Comparison of ENCODE assay signal across 19 cellular contexts in the genomic region with DNA sequence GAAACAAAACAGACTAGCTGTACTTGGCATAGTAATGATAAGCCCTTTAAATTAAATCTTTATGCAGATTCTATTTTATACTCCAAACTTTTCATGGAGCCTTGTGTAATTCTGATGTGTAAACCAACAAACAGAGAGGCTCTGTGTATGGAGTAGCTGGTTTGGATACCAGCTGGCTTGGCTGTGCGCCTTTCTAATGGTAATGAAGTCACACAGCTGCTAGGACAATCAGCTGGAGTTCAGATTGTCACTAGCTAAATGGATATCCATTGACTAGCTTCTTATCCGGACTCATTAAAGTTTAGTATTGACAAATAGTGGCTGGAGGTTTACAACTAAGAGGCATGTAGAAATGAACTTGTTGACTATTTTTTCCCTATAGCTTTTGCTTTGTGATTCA.
DNase-seq lines count a peak whose midpoint lies in the region; TF ChIP-seq lines count a peak whose summit lies in the region.
"Had no signal": no experiment of that assay in that cellular context is flagged by ENCODE, and none has a peak within 500 bp of the region (broad histone marks: within the 10 kb centered on the region; RNA-seq: fewer than 3 reads in every experiment).

No MANE protein-coding gene starts in this region.

- H3K23ac ChIP-seq in H9 (ENCODE audit: insufficient read length, low read depth, low read length) (no peak overlapping the region), neuronal stem cell (ENCODE audit: low read depth, low read length, poor library complexity) (no peak overlapping the region)

- H3K79me2 ChIP-seq in H9 (ENCODE audit: insufficient read depth, low read length), result no peaks in the 10 kb centered on the region

- H3K79me1 ChIP-seq in H9 (ENCODE audit: insufficient read depth, low read depth, low read length, poor library complexity, severe bottlenecking) (no peaks in the 10 kb centered on the region), neuronal stem cell (ENCODE audit: low read depth, low read length) (no peaks in the 10 kb centered on the region)

- no peaks in the 10 kb centered on the region for H4K20me1 ChIP-seq in H9 (ENCODE audit: control insufficient read depth, insufficient read depth, insufficient read length)
- H4K20me1 ChIP-seq: BLaER1 had no signal

- H3K27ac ChIP-seq in H9 (ENCODE audit: insufficient read length, low read depth, low read length) (no peak overlapping the region), neuronal stem cell (replicated peaks; ENCODE audit: low read length) (no peak overlapping the region)
- H3K27ac ChIP-seq: BLaER1, psoas muscle, spleen, tibial artery had no signal

- H2BK15ac ChIP-seq in H9 (ENCODE audit: low read depth, low read length) (no peak overlapping the region), neuronal stem cell (ENCODE audit: low read length) (no peak overlapping the region)

- no peaks in the 10 kb centered on the region for H3K27me3 Mint-ChIP-seq in H9 (ENCODE audit: low read depth)
- H3K27me3 Mint-ChIP-seq: activated CD4-positive, alpha-beta T cell treated with anti-CD3 and anti-CD28 coated beads, Interleukin-2, amount 10 ng/mL, durations not matched to agents 7 days and 5 days; effector memory CD8-positive, alpha-beta T cell had no signal

- no peaks in the 10 kb centered on the region for H3K36me3 ChIP-seq in neuronal stem cell (replicated peaks in 1 of 2; ENCODE audit: control insufficient read depth in 2 of 2, insufficient read depth in 2 of 2, low read length in 2 of 2)
- H3K36me3 ChIP-seq: BLaER1, spleen, tibial artery had no signal

- H3K14ac ChIP-seq in H9 (ENCODE audit: insufficient read depth, low read length), result no peak overlapping the region
- no peak overlapping the region for H3K14ac ChIP-seq in neuronal stem cell (ENCODE audit: low read length)

- H4K8ac ChIP-seq in H9 (replicated peaks; ENCODE audit: insufficient read length, low read depth, low read length) (no peak overlapping the region), neuronal stem cell (ENCODE audit: low read depth, low read length) (no peak overlapping the region)

- no peak overlapping the region for H3K4ac ChIP-seq in H9 (ENCODE audit: low read depth, low read length)
- H3K4ac ChIP-seq in neuronal stem cell (ENCODE audit: low read length), result no peak overlapping the region

- H3K27ac Mint-ChIP-seq in H9, result no peak overlapping the region
- H3K27ac Mint-ChIP-seq: activated CD4-positive, alpha-beta T cell treated with anti-CD3 and anti-CD28 coated beads, Interleukin-2, amount 10 ng/mL, durations not matched to agents 7 days and 5 days; effector memory CD8-positive, alpha-beta T cell had no signal

- H3K4me2 ChIP-seq in H9 (ENCODE audit: insufficient read depth, insufficient read length, low read length) (no peak overlapping the region), neuronal stem cell (ENCODE audit: insufficient read depth, low read length, poor library complexity, severe bottlenecking) (no peak overlapping the region)
- H3K4me2 ChIP-seq: BLaER1 had no signal

- H2BK20ac ChIP-seq in H9 (ENCODE audit: low read depth, low read length, poor library complexity, severe bottlenecking), result no peak overlapping the region

- H2BK120ac ChIP-seq in H9 (ENCODE audit: low read depth, low read length, poor library complexity, severe bottlenecking) (no peak overlapping the region), neuronal stem cell (ENCODE audit: low read depth, low read length) (no peak overlapping the region)

- H4K91ac ChIP-seq in H9 (ENCODE audit: insufficient read length, low read depth, low read length), result no peak overlapping the region
- H4K91ac ChIP-seq in neuronal stem cell (ENCODE audit: low read depth, low read length, poor library complexity), result no peak overlapping the region

- WGBS in H9 (ENCODE audit: extremely low coverage, insufficient read length, low lambda C conversion rate), result no CpG with 5 or more reads among the region's 2 CpGs
- WGBS in neuronal stem cell (ENCODE audit: extremely low coverage in 2 of 2, insufficient read length in 2 of 2, insufficient replicate concordance in 1 of 2), 2 donors, result no CpG with 5 or more reads among the region's 2 CpGs

- peaks cover 17 to 19% of the 10 kb centered on the region in 2 experiments for H3K4me1 Mint-ChIP-seq in H9
- H3K4me1 Mint-ChIP-seq: activated CD4-positive, alpha-beta T cell treated with anti-CD3 and anti-CD28 coated beads, Interleukin-2, amount 10 ng/mL, durations not matched to agents 7 days and 5 days had no signal

- peak; percentile 38 for DNase-seq in H9
- peak; percentile 85 for DNase-seq in NCI-H345 (lab: John Stamatoyannopoulos, UW)
- peak; percentile 71 for DNase-seq in globus pallidus (ENCODE audit: low spot score)
- DNase-seq in neuronal stem cell (ENCODE audit: low spot score), result peak; percentile 46
- DNase-seq in stimulated activated naive CD4-positive, alpha-beta T cell (lab: John Stamatoyannopoulos, UW), result no peak
- DNase-seq in activated effector memory CD4-positive, alpha-beta T cell treated with anti-CD3 and anti-CD28 coated beads, Interleukin-2, amount 50 U/mL, for 16 hours, result no peak
- DNase-seq in amniotic stem cell (lab: John Stamatoyannopoulos, UW), result no peak
- DNase-seq: activated CD4-positive, alpha-beta T cell treated with anti-CD3 and anti-CD28 coated beads, Interleukin-2, amount 10 ng/mL, durations not matched to agents 7 days and 5 days; activated CD8-positive, alpha-beta memory T cell treated with anti-CD3 and anti-CD28 coated beads, Interleukin-2, amount 50 U/mL, for 48 hours; activated gamma-delta T cell treated with Interleukin-2 at 50 U/mL for 16 hours; cerebellar nuclear complex; effector memory CD8-positive, alpha-beta T cell; Karpas-422; left ventricle myocardium superior; NCI-H526 treated with DMSO at 0.1 percent for 48 hours; psoas muscle; spleen; tibial artery had no signal

- H3K4me1 ChIP-seq in H9 (ENCODE audit: insufficient read depth, low read length), result no peaks in the 10 kb centered on the region; the same call in 1 of the 2 replicates
- H3K4me1 ChIP-seq in neuronal stem cell (ENCODE audit: control insufficient read depth in 2 of 2, insufficient read depth in 1 of 2, low read depth in 1 of 2, low read length in 2 of 2), result peaks cover 4 to 5% of the 10 kb centered on the region in 2 donors
- H3K4me1 ChIP-seq: BLaER1, psoas muscle, spleen, tibial artery had no signal

- H3K4me3 Mint-ChIP-seq in H9, result no peak overlapping the region
- H3K4me3 Mint-ChIP-seq: activated CD4-positive, alpha-beta T cell treated with anti-CD3 and anti-CD28 coated beads, Interleukin-2, amount 10 ng/mL, durations not matched to agents 7 days and 5 days; effector memory CD8-positive, alpha-beta T cell had no signal

- no peak overlapping the region for H3K4me3 ChIP-seq in neuronal stem cell (ENCODE audit: low read length in 2 of 2)
- H3K4me3 ChIP-seq: BLaER1, psoas muscle, spleen, tibial artery had no signal

- no peak overlapping the region for H3K56ac ChIP-seq in H9 (ENCODE audit: insufficient read length, low read depth, low read length)

- H3T11ph ChIP-seq in H9 (ENCODE audit: low read length), result no peak overlapping the region

- H3K9me3 ChIP-seq in H9 (ENCODE audit: control insufficient read depth, low read depth, low read length) (no peaks in the 10 kb centered on the region), neuronal stem cell (replicated peaks in 1 of 2; ENCODE audit: control insufficient read depth in 2 of 2, insufficient read depth in 1 of 2, low read depth in 1 of 2, low read length in 2 of 2) (peaks cover 0 to 4% of the 10 kb centered on the region in 2 donors)
- H3K9me3 ChIP-seq: BLaER1, psoas muscle, tibial artery had no signal

- no peak overlapping the region for H3K18ac ChIP-seq in H9 (ENCODE audit: insufficient read length, low read depth, low read length)
- H3K18ac ChIP-seq in neuronal stem cell (ENCODE audit: low read length), result no peak overlapping the region

- H2BK12ac ChIP-seq in H9 (ENCODE audit: insufficient read length, low read depth, low read length) (no peak overlapping the region), neuronal stem cell (ENCODE audit: low read length) (no peak overlapping the region)

- TF ChIP-seq CTCF in H9 (conservative IDR thresholded peaks at IDR 0.05), result no peak

- H2AK5ac ChIP-seq in H9 (ENCODE audit: insufficient read length, low read length) (no peak overlapping the region), neuronal stem cell (ENCODE audit: low read depth, low read length) (no peak overlapping the region)

- peaks cover 0 to 7% (median 0%) of the 10 kb centered on the region in 3 experiments; a peak in 2 of 7 replicates for H3K36me3 Mint-ChIP-seq in H9 (ENCODE audit: insufficient read depth in 1 of 3, low read depth in 3 of 3)

- H3K23me2 ChIP-seq in H9 (ENCODE audit: insufficient read length, low read depth, low read length, poor library complexity, severe bottlenecking), result no peaks in the 10 kb centered on the region

- H3K9me3 Mint-ChIP-seq in H9, result peaks cover 0 to 3% of the 10 kb centered on the region in 2 experiments; a peak in 2 of 5 replicates

- H2AFZ ChIP-seq in H9 (ENCODE audit: low read length) (no peak overlapping the region), neuronal stem cell (ENCODE audit: low read length) (no peak overlapping the region)

- H2BK5ac ChIP-seq in H9 (ENCODE audit: insufficient read length, low read length) (no peak overlapping the region), neuronal stem cell (ENCODE audit: low read length) (no peak overlapping the region)

- H4K5ac ChIP-seq in H9 (ENCODE audit: insufficient read length, low read depth, low read length), result no peak overlapping the region

- no peaks in the 10 kb centered on the region for H3K27me3 ChIP-seq in H9 (ENCODE audit: insufficient read depth, low read length)
- H3K27me3 ChIP-seq in neuronal stem cell (ENCODE audit: control insufficient read depth in 3 of 3, insufficient read depth in 3 of 3, low read depth in 1 of 3, low read length in 3 of 3), result no peaks in the 10 kb centered on the region
- H3K27me3 ChIP-seq: BLaER1, spleen, tibial artery had no signal

- H3K9ac ChIP-seq in H9 (ENCODE audit: extremely low read depth, insufficient read length, low read length) (no peak overlapping the region), neuronal stem cell (ENCODE audit: low read depth, low read length, poor library complexity) (no peak overlapping the region)
- H3K9ac ChIP-seq: BLaER1 had no signal

Comparison
In these comparisons a context has a peak if more than half of its experiments do, and no peak if none do; other contexts are left out.
1. DNase-seq: peak in H9 (single experiment), NCI-H345 (single experiment), globus pallidus (single experiment) and neuronal stem cell (single experiment); none in stimulated activated naive CD4-positive, alpha-beta T cell (0 of 6), activated effector memory CD4-positive, alpha-beta T cell treated with anti-CD3 and anti-CD28 coated beads, Interleukin-2, amount 50 U/mL, for 16 hours (single experiment) and amniotic stem cell (single experiment).